ENCODE assay signal across 1 cellular context in genomic region chr3:50156549-50156948, GRCh38.
TF ChIP-seq lines count a peak whose summit lies in the region.

No MANE protein-coding gene starts in this region.

TF ChIP-seq in H1, 55 proteins besides CTCF, POLR2A, EP300 and RAD21:
- no peak for TF ChIP-seq BACH1 (IDR thresholded peaks at IDR 0.05; ENCODE audit: low read length)
- TF ChIP-seq ATF2 (IDR thresholded peaks at IDR 0.05; ENCODE audit: low read length): no peak
- no peak for TF ChIP-seq TBP (IDR thresholded peaks at IDR 0.05; ENCODE audit: low read depth, low read length)
- no peak for TF ChIP-seq MAFK (IDR thresholded peaks at IDR 0.05; ENCODE audit: low read depth, low read length)
- TF ChIP-seq KDM1A (IDR thresholded peaks at IDR 0.05; ENCODE audit: borderline replicate concordance, low read length): no peak
- no peak for TF ChIP-seq TCF12 (IDR thresholded peaks at IDR 0.05; ENCODE audit: low read depth, low read length)
- TF ChIP-seq CBX8 (IDR thresholded peaks at IDR 0.05; ENCODE audit: borderline replicate concordance, low read depth, low read length): no peak
- TF ChIP-seq BCL11A (IDR thresholded peaks at IDR 0.05; ENCODE audit: low read depth in 2 of 2, low read length in 2 of 2): no peak
- TF ChIP-seq RBBP5 (IDR thresholded peaks at IDR 0.05; ENCODE audit: borderline replicate concordance, low read depth, low read length): no peak
- TF ChIP-seq CHD7 (IDR thresholded peaks at IDR 0.05; ENCODE audit: insufficient replicate concordance, low read length): no peak
- no peak for TF ChIP-seq SP2 (IDR thresholded peaks at IDR 0.05; ENCODE audit: low read length)
